1 cellular context compared by ENCODE assay signal in genomic region chr10:67539312-67539711, GRCh38.
TF ChIP-seq lines count a peak whose summit lies in the region.

No MANE protein-coding gene starts in this region.

TF ChIP-seq in IMR-90, 13 proteins besides CTCF, POLR2A, EP300 and RAD21 (continued from another document):
- TF ChIP-seq USF2 (IDR thresholded peaks at IDR 0.05; ENCODE audit: low read depth, low read length): no peak
- no peak for TF ChIP-seq CHD1 (IDR thresholded peaks at IDR 0.05; ENCODE audit: low read depth, low read length)
- no peak for TF ChIP-seq RFX5 (IDR thresholded peaks at IDR 0.05; ENCODE audit: low read depth, low read length)
- no peak for TF ChIP-seq MAZ (IDR thresholded peaks at IDR 0.05; ENCODE audit: borderline replicate concordance, low read depth, low read length)
TF ChIP-seq in IMR-90: peak in this region for 0.
